In genomic region chr3:30161370-30161769, GRCh38 we compare ENCODE assay signal across 13 cellular contexts.
DNase-seq lines count a peak whose midpoint lies in the region; ATAC-seq and TF ChIP-seq lines count a peak whose summit lies in the region.
"Had no signal": no experiment of that assay in that cellular context is flagged by ENCODE, and none has a peak within 500 bp of the region (broad histone marks: within the 10 kb centered on the region; RNA-seq: fewer than 3 reads in every experiment).

No MANE protein-coding gene starts in this region.

- H3K4me1 ChIP-seq in adrenal gland (replicated peaks in 1 of 2) (no peaks in the 10 kb centered on the region), H9 (ENCODE audit: insufficient read depth, low read length) (no peaks in the 10 kb centered on the region)

- H3T11ph ChIP-seq in H9 (ENCODE audit: low read length): no peak overlapping the region

- H3K4me1 Mint-ChIP-seq in H9: no peaks in the 10 kb centered on the region

- no peak overlapping the region for H2BK5ac ChIP-seq in H9 (ENCODE audit: insufficient read length, low read length)

- peak; percentile 40 for DNase-seq in EH (ENCODE audit: low read depth)
- peak in 4 of 7 donors; percentile 20 to 52 (median 32) for DNase-seq in adrenal gland
- peak; percentile 48 for DNase-seq in fibroblast of villous mesenchyme (ENCODE audit: low read depth)
- peak; percentile 84 for DNase-seq in renal cortical epithelial cell (ENCODE audit: low read depth)
- no peak for DNase-seq in H9
- DNase-seq: activated CD8-positive, alpha-beta memory T cell treated with anti-CD3 and anti-CD28 coated beads, Interleukin-2, amount 50 U/mL, for 4 hours; hippocampal formation; NCI-H1694; NCI-H748 treated with DMSO at 0.1 percent for 48 hours had no signal

- H2BK120ac ChIP-seq in H9 (ENCODE audit: low read depth, low read length, poor library complexity, severe bottlenecking): no peak overlapping the region

- H3K4me3 Mint-ChIP-seq in H9: no peak overlapping the region

- H3K79me2 ChIP-seq in H9 (ENCODE audit: insufficient read depth, low read length): no peaks in the 10 kb centered on the region

- H2BK12ac ChIP-seq in H9 (ENCODE audit: insufficient read length, low read depth, low read length): no peak overlapping the region

- H3K27me3 ChIP-seq in adrenal gland (no peaks in the 10 kb centered on the region), H9 (ENCODE audit: insufficient read depth, low read length) (no peaks in the 10 kb centered on the region)

- no peaks in the 10 kb centered on the region for H3K36me3 ChIP-seq in adrenal gland (replicated peaks in 1 of 2)

- intact Hi-C loops in adrenal gland (cut with DNase I): no loop called here

- no peaks in the 10 kb centered on the region; the same call in 1 of the 2 replicates for H3K27me3 Mint-ChIP-seq in H9 (ENCODE audit: low read depth)

- H3K9me3 ChIP-seq in adrenal gland (replicated peaks in 1 of 3) (no peaks in the 10 kb centered on the region), H9 (ENCODE audit: control insufficient read depth, low read depth, low read length) (no peaks in the 10 kb centered on the region)

- H3K79me1 ChIP-seq in H9 (ENCODE audit: insufficient read depth, low read depth, low read length, poor library complexity, severe bottlenecking): no peaks in the 10 kb centered on the region

- no peak overlapping the region for H2BK20ac ChIP-seq in H9 (ENCODE audit: low read depth, low read length, poor library complexity, severe bottlenecking)

- H3K9me3 Mint-ChIP-seq in H9: 0 out of 5 replicates have a peak, but pooled peaks cover 0 to 2% of the 10 kb centered on the region in 2 experiments

- TF ChIP-seq CTCF in adrenal gland (IDR thresholded peaks at IDR 0.05): no peak
- no peak for TF ChIP-seq CTCF in fibroblast of villous mesenchyme (IDR thresholded peaks at IDR 0.05; ENCODE audit: insufficient read depth, low read depth, low read length)
- no peak for TF ChIP-seq CTCF in H9 (conservative IDR thresholded peaks at IDR 0.05)

- ATAC-seq in HG02981 (IDR thresholded peaks at IDR 0.05; ENCODE audit: unreplicated experiment) (no peak), HG03139 (IDR thresholded peaks at IDR 0.05; ENCODE audit: unreplicated experiment) (no peak), GM19328 (IDR thresholded peaks at IDR 0.05; ENCODE audit: unreplicated experiment) (no peak)

- WGBS in adrenal gland, 4 donors: 51 to 59% (median 56%) methylated on average over 6 of the region's 6 CpGs
- whole genome bisulfite sequencing in H9 (ENCODE audit: extremely low coverage, insufficient read length, low lambda C conversion rate): 100% methylated on average over 2 of the region's 6 CpGs

- no peak overlapping the region for H3K23ac ChIP-seq in H9 (ENCODE audit: insufficient read length, low read depth, low read length)

- H3K4ac ChIP-seq in H9 (ENCODE audit: low read depth, low read length): no peak overlapping the region

- no peaks in the 10 kb centered on the region for H4K20me1 ChIP-seq in H9 (ENCODE audit: control insufficient read depth, insufficient read depth, insufficient read length)

- no peak overlapping the region for H3K4me2 ChIP-seq in H9 (ENCODE audit: insufficient read depth, insufficient read length, low read length)

- H3K56ac ChIP-seq in H9 (ENCODE audit: insufficient read length, low read depth, low read length): no peak overlapping the region

- no peak for TF ChIP-seq POLR2A in adrenal gland (IDR thresholded peaks at IDR 0.05)

- no peak overlapping the region for H3K18ac ChIP-seq in H9 (ENCODE audit: insufficient read length, low read depth, low read length)

- no peak overlapping the region for H2AFZ ChIP-seq in H9 (ENCODE audit: low read length)

- no peak overlapping the region for H3K14ac ChIP-seq in H9 (ENCODE audit: insufficient read depth, low read length)

- H4K5ac ChIP-seq in H9 (ENCODE audit: insufficient read length, low read depth, low read length): no peak overlapping the region

- no peak overlapping the region for H3K9ac ChIP-seq in H9 (ENCODE audit: extremely low read depth, insufficient read length, low read length)

- no peaks in the 10 kb centered on the region for H3K23me2 ChIP-seq in H9 (ENCODE audit: insufficient read length, low read depth, low read length, poor library complexity, severe bottlenecking)

- H3K36me3 Mint-ChIP-seq in H9 (ENCODE audit: insufficient read depth in 1 of 3, low read depth in 3 of 3): no peaks in the 10 kb centered on the region

- no peak overlapping the region for H2AK5ac ChIP-seq in H9 (ENCODE audit: insufficient read length, low read length)

- H2BK15ac ChIP-seq in H9 (ENCODE audit: low read depth, low read length): no peak overlapping the region

- no peak overlapping the region for H4K91ac ChIP-seq in H9 (ENCODE audit: insufficient read length, low read depth, low read length)

- H3K4me3 ChIP-seq in adrenal gland: no peak overlapping the region
- H3K4me3 ChIP-seq in fibroblast of villous mesenchyme (ENCODE audit: low read depth, low read length): no peak overlapping the region

- no peak overlapping the region for H3K27ac Mint-ChIP-seq in H9

- no peak overlapping the region for H4K8ac ChIP-seq in H9 (replicated peaks; ENCODE audit: insufficient read length, low read depth, low read length)

- no peak overlapping the region for H3K27ac ChIP-seq in adrenal gland
- H3K27ac ChIP-seq in H9 (ENCODE audit: insufficient read length, low read depth, low read length): no peak overlapping the region
- H3K27ac ChIP-seq: VCaP had no signal
